Comparison of ENCODE assay signal across 14 cellular contexts in genomic region chr4:130043796-130044195, GRCh38.
DNase-seq lines count a peak whose midpoint lies in the region; ATAC-seq, FAIRE-seq and TF ChIP-seq lines count a peak whose summit lies in the region.
"Had no signal": no experiment of that assay in that cellular context is flagged by ENCODE, and none has a peak within 500 bp of the region (broad histone marks: within the 10 kb centered on the region; RNA-seq: fewer than 3 reads in every experiment).

No MANE protein-coding gene starts in this region.

- CTCF ChIA-PET in MCF 10A (lab: Yijun Ruan, JAX), result interaction anchor here (0.8 kb wide), 1 partner anchor 9 kb away, joined by 3 read pairs; no protein-coding TSS in a partner anchor

- ATAC-seq in GM18511 (IDR thresholded peaks at IDR 0.05; ENCODE audit: unreplicated experiment), result peak; percentile 89
- peak; percentile 88 for ATAC-seq in HG03571 (IDR thresholded peaks at IDR 0.05; ENCODE audit: unreplicated experiment)
- ATAC-seq: activated CD4-positive, CD25-positive, alpha-beta regulatory T cell treated with anti-CD3 and anti-CD28 coated beads, Interleukin-2, amount 50 U/mL, for 24 hours had no signal

- POLR2A ChIA-PET in MCF 10A (lab: Yijun Ruan, JAX), result no interaction called here

- no peaks in the 10 kb centered on the region for H3K4me1 Mint-ChIP-seq in MCF 10A (ENCODE audit: insufficient read depth, unreplicated experiment)
- H3K4me1 Mint-ChIP-seq: activated naive CD8-positive, alpha-beta T cell treated with anti-CD3 and anti-CD28 coated beads, Interleukin-2, amount 10 ng/mL, durations not matched to agents 7 days and 5 days; CD4-positive, CD25-positive, alpha-beta regulatory T cell had no signal

- no peaks in the 10 kb centered on the region for H3K9me3 Mint-ChIP-seq in MCF 10A (ENCODE audit: unreplicated experiment)
- H3K9me3 Mint-ChIP-seq: activated naive CD8-positive, alpha-beta T cell treated with anti-CD3 and anti-CD28 coated beads, Interleukin-2, amount 10 ng/mL, durations not matched to agents 7 days and 5 days had no signal

- TF ChIP-seq CTCF in MCF 10A (IDR thresholded peaks at IDR 0.05; ENCODE audit: unreplicated experiment), result no peak

- H3K27ac Mint-ChIP-seq in MCF 10A (ENCODE audit: low read depth, unreplicated experiment), result no peak overlapping the region
- H3K27ac Mint-ChIP-seq: activated naive CD8-positive, alpha-beta T cell treated with anti-CD3 and anti-CD28 coated beads, Interleukin-2, amount 10 ng/mL, durations not matched to agents 7 days and 5 days; CD4-positive, CD25-positive, alpha-beta regulatory T cell; endodermal cell had no signal

- no peaks in the 10 kb centered on the region for H3K36me3 Mint-ChIP-seq in MCF 10A (ENCODE audit: insufficient read depth, unreplicated experiment)
- H3K36me3 Mint-ChIP-seq: activated naive CD8-positive, alpha-beta T cell treated with anti-CD3 and anti-CD28 coated beads, Interleukin-2, amount 10 ng/mL, durations not matched to agents 7 days and 5 days; CD4-positive, CD25-positive, alpha-beta regulatory T cell had no signal

- FAIRE-seq in frontal cortex (lab: Jason Lieb, UNC), result no peak

- no peak overlapping the region for H3K4me3 Mint-ChIP-seq in MCF 10A (ENCODE audit: unreplicated experiment)
- H3K4me3 Mint-ChIP-seq: activated naive CD8-positive, alpha-beta T cell treated with anti-CD3 and anti-CD28 coated beads, Interleukin-2, amount 10 ng/mL, durations not matched to agents 7 days and 5 days; CD4-positive, CD25-positive, alpha-beta regulatory T cell; endodermal cell had no signal

- DNase-seq in HCEC 1CT, result peak; percentile 58
- DNase-seq in kidney glomerular epithelial cell (lab: John Stamatoyannopoulos, UW), result peak; percentile 94
- no peak for DNase-seq in activated CD4-positive, CD25-positive, alpha-beta regulatory T cell (lab: John Stamatoyannopoulos, UW)
- no peak for DNase-seq in frontal cortex (ENCODE audit: low spot score in 2 of 2)
- DNase-seq in mesenteric fat pad (ENCODE audit: low spot score), result no peak
- DNase-seq in MCF 10A (ENCODE audit: unreplicated experiment), result no peak
- DNase-seq: activated naive CD8-positive, alpha-beta T cell treated with anti-CD3 and anti-CD28 coated beads, Interleukin-2, amount 10 ng/mL, durations not matched to agents 7 days and 5 days; CD4-positive, CD25-positive, alpha-beta regulatory T cell; endodermal cell; NCI-H1105 treated with DMSO at 0.1 percent for 48 hours; retina had no signal

- BruUV-seq in MCF 10A (replicated peaks; lab: Mats Ljungman, UMichigan), result no TSS peak

- no peaks in the 10 kb centered on the region for H3K27me3 Mint-ChIP-seq in MCF 10A (ENCODE audit: insufficient read depth, unreplicated experiment)
- H3K27me3 Mint-ChIP-seq: activated naive CD8-positive, alpha-beta T cell treated with anti-CD3 and anti-CD28 coated beads, Interleukin-2, amount 10 ng/mL, durations not matched to agents 7 days and 5 days; CD4-positive, CD25-positive, alpha-beta regulatory T cell had no signal

- intact Hi-C loops in MCF 10A (cut with micrococcal nuclease), result no loop called here

Comparison
In these comparisons a context has a peak if more than half of its experiments do, and no peak if none do; other contexts are left out.
1. DNase-seq: peak in HCEC 1CT (single experiment) and kidney glomerular epithelial cell (single experiment); none in activated CD4-positive, CD25-positive, alpha-beta regulatory T cell (0 of 4), frontal cortex (0 of 2), mesenteric fat pad (single experiment) and MCF 10A (single experiment).